In genomic region chr3:100155590-100155989, GRCh38 we compare ENCODE assay signal across 31 cellular contexts.
"Had no signal": no experiment of that assay in that cellular context is flagged by ENCODE, and none has a peak within 500 bp of the region (broad histone marks: within the 10 kb centered on the region; RNA-seq: fewer than 3 reads in every experiment).

No MANE protein-coding gene starts in this region.

- H3K27me3 Mint-ChIP-seq: activated B cell treated with CpG ODN at 0.5 μM for 24 hours; activated CD4-positive, alpha-beta memory T cell treated with anti-CD3 and anti-CD28 coated beads, Interleukin-2, amount 10 ng/mL, durations not matched to agents 7 days and 5 days; activated CD4-positive, alpha-beta T cell treated with anti-CD3 and anti-CD28 coated beads, Interleukin-2, amount 10 ng/mL, durations not matched to agents 24 days and 14 days; activated naive CD4-positive, alpha-beta T cell treated with anti-CD3 and anti-CD28 coated beads, Interleukin-2, amount 50 U/mL, for 24 hours; activated naive CD8-positive, alpha-beta T cell treated with anti-CD3 and anti-CD28 coated beads for 36 hours; activated naive CD8-positive, alpha-beta T cell treated with anti-CD3 and anti-CD28 coated beads, Interleukin-2, amount 50 U/mL, for 24 hours; effector memory CD8-positive, alpha-beta T cell; T-helper 17 cell had no signal

- H3K27ac Mint-ChIP-seq: activated B cell treated with CpG ODN at 0.5 μM for 24 hours; activated CD4-positive, alpha-beta memory T cell treated with anti-CD3 and anti-CD28 coated beads, Interleukin-2, amount 10 ng/mL, durations not matched to agents 7 days and 5 days; activated CD4-positive, alpha-beta T cell treated with anti-CD3 and anti-CD28 coated beads, Interleukin-2, amount 10 ng/mL, durations not matched to agents 24 days and 14 days; activated naive CD4-positive, alpha-beta T cell treated with anti-CD3 and anti-CD28 coated beads for 36 hours; activated naive CD4-positive, alpha-beta T cell treated with anti-CD3 and anti-CD28 coated beads, Interleukin-2, amount 50 U/mL, for 24 hours; activated naive CD8-positive, alpha-beta T cell treated with anti-CD3 and anti-CD28 coated beads for 36 hours; activated naive CD8-positive, alpha-beta T cell treated with anti-CD3 and anti-CD28 coated beads, Interleukin-2, amount 50 U/mL, for 24 hours; activated T-helper 1 cell treated with anti-CD3 and anti-CD28 coated beads, Interleukin-12 subunit alpha, Interleukin-12 subunit beta, Interleukin-2, Interleukin-4 antibody, amounts not matched to agents 30 ng/mL and 10 ng/mL and 1 ng/mL, durations not matched to agents 14 hours and 24 hours and 36 hours; activated T-helper 2 cell treated with anti-CD3 and anti-CD28 coated beads, Interferon-gamma antibody, Interleukin-2, Interleukin-4, amounts not matched to agents 10 μg/mL and 5 μg/mL and 100 μg/mL, durations not matched to agents 14 hours and 24 hours and 36 hours; effector memory CD8-positive, alpha-beta T cell; T-helper 17 cell; T-helper 2 cell treated with Interferon-gamma antibody and Interleukin-4, amounts not matched to agents 5 μg/mL and 100 μg/mL, for 36 hours had no signal

- ATAC-seq: activated CD4-positive, CD25-positive, alpha-beta regulatory T cell treated with anti-CD3 and anti-CD28 coated beads, Interleukin-2, amount 50 U/mL, for 24 hours; activated naive CD8-positive, alpha-beta T cell treated with anti-CD3 and anti-CD28 coated beads, Interleukin-2, amount 50 U/mL, for 24 hours; activated T-cell treated with anti-CD3 and anti-CD28 coated beads, Interleukin-2, amount 50 U/mL, for 4 hours; body of pancreas; effector memory CD8-positive, alpha-beta T cell; T-helper 17 cell had no signal

- H3K4me3 ChIP-seq: adrenal gland, body of pancreas, esophagus squamous epithelium had no signal

- H3K27me3 ChIP-seq: adrenal gland, body of pancreas, esophagus squamous epithelium had no signal

- H3K9me3 ChIP-seq: esophagus squamous epithelium had no signal

- H3K27ac ChIP-seq: adrenal gland, body of pancreas, epithelial cell of prostate, esophagus squamous epithelium, WERI-Rb-1 had no signal

- H3K4me3 Mint-ChIP-seq: activated B cell treated with CpG ODN at 0.5 μM for 24 hours; activated CD4-positive, alpha-beta memory T cell treated with anti-CD3 and anti-CD28 coated beads, Interleukin-2, amount 10 ng/mL, durations not matched to agents 7 days and 5 days; activated CD4-positive, alpha-beta T cell treated with anti-CD3 and anti-CD28 coated beads, Interleukin-2, amount 10 ng/mL, durations not matched to agents 24 days and 14 days; activated naive CD4-positive, alpha-beta T cell treated with anti-CD3 and anti-CD28 coated beads for 36 hours; activated naive CD4-positive, alpha-beta T cell treated with anti-CD3 and anti-CD28 coated beads, Interleukin-2, amount 50 U/mL, for 24 hours; activated naive CD8-positive, alpha-beta T cell treated with anti-CD3 and anti-CD28 coated beads for 36 hours; activated naive CD8-positive, alpha-beta T cell treated with anti-CD3 and anti-CD28 coated beads, Interleukin-2, amount 50 U/mL, for 24 hours; activated T-cell treated with anti-CD3 and anti-CD28 coated beads, Interleukin-2, amount 50 U/mL, for 4 hours; activated T-helper 1 cell treated with anti-CD3 and anti-CD28 coated beads, Interleukin-12 subunit alpha, Interleukin-12 subunit beta, Interleukin-2, Interleukin-4 antibody, amounts not matched to agents 30 ng/mL and 10 ng/mL and 1 ng/mL, durations not matched to agents 14 hours and 24 hours and 36 hours; effector memory CD8-positive, alpha-beta T cell; T-helper 17 cell; T-helper 2 cell treated with Interferon-gamma antibody and Interleukin-4, amounts not matched to agents 5 μg/mL and 100 μg/mL, for 36 hours had no signal

- H3K4me1 Mint-ChIP-seq: activated B cell treated with CpG ODN at 0.5 μM for 24 hours; activated CD4-positive, alpha-beta memory T cell treated with anti-CD3 and anti-CD28 coated beads, Interleukin-2, amount 10 ng/mL, durations not matched to agents 7 days and 5 days; T-helper 17 cell had no signal

- DNase-seq: activated B cell treated with CpG ODN at 0.5 μM for 24 hours; activated CD4-positive, alpha-beta memory T cell treated with anti-CD3 and anti-CD28 coated beads, Interleukin-2, amount 10 ng/mL, durations not matched to agents 7 days and 5 days; activated CD4-positive, alpha-beta T cell treated with anti-CD3 and anti-CD28 coated beads, Interleukin-2, amount 10 ng/mL, durations not matched to agents 24 days and 14 days; activated CD8-positive, alpha-beta memory T cell treated with anti-CD3 and anti-CD28 coated beads, Interleukin-2, amount 50 U/mL, for 48 hours; activated effector memory CD4-positive, alpha-beta T cell treated with anti-CD3 and anti-CD28 coated beads, Interleukin-2, amount 50 U/mL, for 16 hours; activated naive CD4-positive, alpha-beta T cell treated with anti-CD3 and anti-CD28 coated beads for 36 hours; activated naive CD8-positive, alpha-beta T cell treated with anti-CD3 and anti-CD28 coated beads for 36 hours; activated naive CD8-positive, alpha-beta T cell treated with anti-CD3 and anti-CD28 coated beads, Interleukin-2, amount 50 U/mL, for 24 hours; activated T-cell treated with anti-CD3 and anti-CD28 coated beads for 4 hours; activated T-cell treated with anti-CD3 and anti-CD28 coated beads, Interleukin-2, amount 50 U/mL, for 4 hours; adrenal gland; amygdala; aorta; body of pancreas; caudate nucleus; cortex of kidney; dermis blood vessel endothelial cell; effector CD4-positive, alpha-beta T cell; effector memory CD8-positive, alpha-beta T cell; esophagus squamous epithelium; head of caudate nucleus; T-helper 1 cell; T-helper 17 cell; T1000; WERI-Rb-1 had no signal

- H3K36me3 ChIP-seq: adrenal gland had no signal
